1 cellular context compared by ENCODE assay signal in the genomic region with DNA sequence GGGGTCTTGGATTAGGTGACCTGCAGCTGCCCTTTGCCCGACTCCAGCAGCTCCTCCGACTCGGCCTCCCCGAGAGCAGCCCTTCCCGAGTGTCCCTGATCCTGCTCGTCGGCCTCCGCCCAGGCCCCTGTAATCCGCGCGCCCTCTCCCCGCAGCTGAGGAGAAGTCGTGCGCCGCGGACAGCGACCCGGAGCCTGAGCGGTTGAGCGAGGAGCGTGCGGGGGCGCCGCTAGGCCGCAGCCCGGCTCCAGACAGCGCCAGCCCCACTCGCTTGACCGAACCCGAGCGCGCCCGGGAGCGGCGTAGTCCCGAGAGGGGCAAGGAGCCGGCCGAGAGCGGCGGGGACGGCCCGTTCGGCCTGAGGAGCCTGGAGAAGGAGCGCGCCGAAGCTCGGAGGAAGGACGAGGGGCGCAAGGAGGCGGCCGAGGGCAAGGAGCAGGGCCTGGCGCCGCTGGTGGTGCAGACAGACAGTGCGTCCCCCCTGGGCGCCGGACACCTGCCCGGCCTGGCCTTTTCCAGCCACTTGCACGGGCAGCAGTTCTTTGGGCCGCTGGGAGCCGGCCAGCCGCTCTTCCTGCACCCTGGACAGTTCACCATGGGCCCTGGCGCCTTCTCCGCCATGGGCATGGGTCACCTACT.
TF ChIP-seq lines count a peak whose summit lies in the region.

No MANE protein-coding gene starts in this region.

TF ChIP-seq in endothelial cell of umbilical vein, 7 proteins besides CTCF, POLR2A, EP300 and RAD21:
- TF ChIP-seq EZH2 (IDR thresholded peaks at IDR 0.05; ENCODE audit: borderline replicate concordance, low read depth, low read length, severe bottlenecking) (peak; percentile 98), MYC (IDR thresholded peaks at IDR 0.05; ENCODE audit: low read depth, low read length) (no peak)
